In the genomic region with DNA sequence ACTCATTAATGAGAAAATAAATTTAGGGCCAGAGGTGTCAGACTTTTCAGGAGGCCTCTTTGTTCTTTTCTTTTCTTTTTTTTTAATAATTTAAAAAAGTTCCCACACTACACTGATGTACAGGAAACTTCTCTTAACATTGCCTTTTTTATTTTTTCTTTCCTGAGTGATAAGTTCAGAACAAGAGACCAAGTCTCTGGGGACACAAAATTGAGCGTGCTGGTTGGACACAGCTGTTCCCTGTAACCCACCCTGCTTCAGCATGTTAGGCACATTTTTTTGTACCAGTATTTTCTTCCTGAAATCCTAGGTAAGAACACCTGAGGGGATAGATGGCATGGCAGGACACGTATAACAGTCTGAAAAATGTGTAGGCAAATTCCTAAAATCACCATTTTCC, we compare ENCODE assay signal across 25 cellular contexts. TPM values are rescaled to one million over a fixed set of nuclear protein-coding genes. Genes with fewer than 3 reads are reported as not detected.
DNase-seq lines count a peak whose midpoint lies in the region; ATAC-seq and TF ChIP-seq lines count a peak whose summit lies in the region.
"Had no signal": no experiment of that assay in that cellular context is flagged by ENCODE, and none has a peak within 500 bp of the region (broad histone marks: within the 10 kb centered on the region; RNA-seq: fewer than 3 reads in every experiment).

No MANE protein-coding gene starts in this region.

- H3K4me2 ChIP-seq in GM23338, result peak overlapping the region; percentile 13; the same call in 1 of the 2 replicates

- H3K9me3 Mint-ChIP-seq in GM23338, result no peaks in the 10 kb centered on the region
- no peaks in the 10 kb centered on the region for H3K9me3 Mint-ChIP-seq in activated CD4-positive, alpha-beta memory T cell treated with anti-CD3 and anti-CD28 coated beads, Interleukin-2, amount 10 ng/mL, durations not matched to agents 7 days and 5 days
- H3K9me3 Mint-ChIP-seq: activated naive CD8-positive, alpha-beta T cell treated with anti-CD3 and anti-CD28 coated beads, Interleukin-2, amount 50 U/mL, for 24 hours; IgD-negative memory B cell; T-cell had no signal

- no peaks in the 10 kb centered on the region for H3K9me2 ChIP-seq in GM23338 (ENCODE audit: insufficient read depth)

- POLR2A ChIA-PET in activated CD4-positive, alpha-beta memory T cell treated with anti-CD3 and anti-CD28 coated beads, Interleukin-2, amount 10 ng/mL, durations not matched to agents 7 days and 5 days (lab: Charles Lee), result no interaction called here

- peaks cover 14% of the 10 kb centered on the region for H3K27me3 Mint-ChIP-seq in GM23338 (ENCODE audit: insufficient read depth, low read depth, poor library complexity)
- no peaks in the 10 kb centered on the region for H3K27me3 Mint-ChIP-seq in activated CD4-positive, alpha-beta memory T cell treated with anti-CD3 and anti-CD28 coated beads, Interleukin-2, amount 10 ng/mL, durations not matched to agents 7 days and 5 days
- H3K27me3 Mint-ChIP-seq: CD4-positive, CD25-positive, alpha-beta regulatory T cell; T-cell had no signal

- no peak overlapping the region for H3K4me3 Mint-ChIP-seq in GM23338
- H3K4me3 Mint-ChIP-seq in activated CD4-positive, alpha-beta memory T cell treated with anti-CD3 and anti-CD28 coated beads, Interleukin-2, amount 10 ng/mL, durations not matched to agents 7 days and 5 days, result no peak overlapping the region
- H3K4me3 Mint-ChIP-seq: activated naive CD8-positive, alpha-beta T cell treated with anti-CD3 and anti-CD28 coated beads, Interleukin-2, amount 50 U/mL, for 24 hours; CD4-positive, CD25-positive, alpha-beta regulatory T cell; IgD-negative memory B cell; T-cell had no signal

- TF ChIP-seq POLR2A in gastrocnemius medialis (IDR thresholded peaks at IDR 0.05), result no peak

- H3K9me3 ChIP-seq in ascending aorta (no peaks in the 10 kb centered on the region), gastrocnemius medialis (no peaks in the 10 kb centered on the region)
- H3K9me3 ChIP-seq: mucosa of descending colon, stomach had no signal

- H3F3A ChIP-seq in GM23338 (replicated peaks; ENCODE audit: low read depth), result no peaks in the 10 kb centered on the region; the same call in 1 of the 2 replicates

- in situ Hi-C loops in gastrocnemius medialis (cut with MboI; ENCODE audit: low sequenced_read_pairs in 4 of 4), result loop anchor here in 1 of 4 donors (10.0 kb wide), 1 partner anchor 56 kb away; no protein-coding TSS in a partner anchor

- H3K36me3 ChIP-seq in GM23338 (ENCODE audit: insufficient read depth) (no peaks in the 10 kb centered on the region), ascending aorta (no peaks in the 10 kb centered on the region), gastrocnemius medialis (no peaks in the 10 kb centered on the region)
- H3K36me3 ChIP-seq: stomach had no signal

- intact Hi-C loops in ascending aorta (cut with DNase I) (loop anchor here (5.0 kb wide), 1 partner anchor 308 kb away; no protein-coding TSS in a partner anchor), left ventricle myocardium superior (cut with micrococcal nuclease) (no loop called here), gastrocnemius medialis (cut with DNase I; ENCODE audit: low total_unique reads) (loop anchor here (10.0 kb wide), 1 partner anchor 466 kb away; no protein-coding TSS in a partner anchor)

- H3K4me3 ChIP-seq in GM23338 (no peak overlapping the region), ascending aorta (no peak overlapping the region), gastrocnemius medialis (no peak overlapping the region)
- H3K4me3 ChIP-seq: dorsolateral prefrontal cortex, GM12878, mucosa of descending colon, stomach had no signal

- H3K27ac ChIP-seq in GM23338 (ENCODE audit: low read depth) (peak overlapping the region; percentile 60), ascending aorta (peak overlapping the region; percentile 82 to 83), gastrocnemius medialis (peak overlapping the region; percentile 78 to 85 (median 82))
- H3K27ac ChIP-seq: HL-60 had no signal

- H4K20me1 ChIP-seq in GM23338 (replicated peaks; ENCODE audit: insufficient read depth), result peaks cover 28% of the 10 kb centered on the region

- H3K4me1 Mint-ChIP-seq in GM23338, result peaks cover 93% of the 10 kb centered on the region
- H3K4me1 Mint-ChIP-seq in activated CD4-positive, alpha-beta memory T cell treated with anti-CD3 and anti-CD28 coated beads, Interleukin-2, amount 10 ng/mL, durations not matched to agents 7 days and 5 days, result no peaks in the 10 kb centered on the region
- H3K4me1 Mint-ChIP-seq: activated naive CD8-positive, alpha-beta T cell treated with anti-CD3 and anti-CD28 coated beads, Interleukin-2, amount 50 U/mL, for 24 hours; CD4-positive, CD25-positive, alpha-beta regulatory T cell; IgD-negative memory B cell; T-cell had no signal

- H2AFZ ChIP-seq in GM23338, result no peak overlapping the region

- peaks cover 100% of the 10 kb centered on the region for H3K79me2 ChIP-seq in GM23338 (replicated peaks; ENCODE audit: insufficient read depth)

- H3K27me3 ChIP-seq in GM23338 (ENCODE audit: insufficient read depth), result no peaks in the 10 kb centered on the region
- no peaks in the 10 kb centered on the region for H3K27me3 ChIP-seq in ascending aorta
- no peaks in the 10 kb centered on the region for H3K27me3 ChIP-seq in gastrocnemius medialis
- H3K27me3 ChIP-seq: dorsolateral prefrontal cortex, stomach had no signal

- peaks cover 18% of the 10 kb centered on the region for H3K36me3 Mint-ChIP-seq in GM23338 (ENCODE audit: low read depth)
- H3K36me3 Mint-ChIP-seq in activated CD4-positive, alpha-beta memory T cell treated with anti-CD3 and anti-CD28 coated beads, Interleukin-2, amount 10 ng/mL, durations not matched to agents 7 days and 5 days (ENCODE audit: low read depth), result no peaks in the 10 kb centered on the region
- H3K36me3 Mint-ChIP-seq: CD4-positive, CD25-positive, alpha-beta regulatory T cell; IgD-negative memory B cell; T-cell had no signal

- no peak overlapping the region for H3K27ac Mint-ChIP-seq in GM23338
- H3K27ac Mint-ChIP-seq in activated CD4-positive, alpha-beta memory T cell treated with anti-CD3 and anti-CD28 coated beads, Interleukin-2, amount 10 ng/mL, durations not matched to agents 7 days and 5 days, result no peak overlapping the region
- H3K27ac Mint-ChIP-seq: activated naive CD8-positive, alpha-beta T cell treated with anti-CD3 and anti-CD28 coated beads, Interleukin-2, amount 50 U/mL, for 24 hours; CD4-positive, CD25-positive, alpha-beta regulatory T cell; IgD-negative memory B cell; T-cell had no signal

- TF ChIP-seq CTCF in GM23338 (conservative IDR thresholded peaks at IDR 0.05; ENCODE audit: low read depth in 2 of 2), result no peak
- TF ChIP-seq CTCF in ascending aorta (IDR thresholded peaks at IDR 0.05), result no peak
- TF ChIP-seq CTCF in gastrocnemius medialis (IDR thresholded peaks at IDR 0.05 in 4 of 5, conservative IDR thresholded peaks at IDR 0.05 in 1 of 5), result no peak

- CTCF ChIA-PET in activated CD4-positive, alpha-beta memory T cell treated with anti-CD3 and anti-CD28 coated beads, Interleukin-2, amount 10 ng/mL, durations not matched to agents 7 days and 5 days (lab: Charles Lee), result no interaction called here

- DNase-seq in GM23338 (ENCODE audit: low spot score) (no peak), ascending aorta (ENCODE audit: low spot score in 2 of 2) (no peak), left ventricle myocardium superior (no peak), gastrocnemius medialis (no peak), LoVo (ENCODE audit: low spot score) (no peak), putamen (ENCODE audit: low spot score) (no peak)
- DNase-seq in activated CD4-positive, alpha-beta memory T cell treated with anti-CD3 and anti-CD28 coated beads, Interleukin-2, amount 10 ng/mL, durations not matched to agents 7 days and 5 days, result no peak
- DNase-seq: activated CD4-positive, alpha-beta T cell treated with anti-CD3 and anti-CD28 coated beads for 48 hours; activated effector memory CD4-positive, alpha-beta T cell treated with Interleukin-2 at 50 U/mL for 16 hours; activated naive CD8-positive, alpha-beta T cell treated with anti-CD3 and anti-CD28 coated beads, Interleukin-2, amount 50 U/mL, for 24 hours; CD4-positive, CD25-positive, alpha-beta regulatory T cell; dorsolateral prefrontal cortex; left colon; MM.1S; mucosa of descending colon; NCI-H187 treated with DMSO at 0.1 percent for 48 hours; NCI-H510A treated with DMSO at 0.1 percent for 48 hours; occipital lobe; RPMI8226; stomach; T-cell had no signal

- ATAC-seq in GM23338, result no peak
- peak; percentile 35 for ATAC-seq in left ventricle myocardium superior
- no peak for ATAC-seq in gastrocnemius medialis
- ATAC-seq in GM21619 (IDR thresholded peaks at IDR 0.05; ENCODE audit: unreplicated experiment), result no peak
- ATAC-seq: activated naive CD8-positive, alpha-beta T cell treated with anti-CD3 and anti-CD28 coated beads, Interleukin-2, amount 50 U/mL, for 24 hours; GM12878; left colon; mucosa of descending colon; T-cell had no signal

- peaks cover 91% of the 10 kb centered on the region for H3K4me1 ChIP-seq in GM23338 (ENCODE audit: insufficient read depth)
- peaks cover 8 to 34% of the 10 kb centered on the region in 2 donors for H3K4me1 ChIP-seq in ascending aorta
- H3K4me1 ChIP-seq in gastrocnemius medialis, result peaks cover 65 to 90% of the 10 kb centered on the region in 2 donors

RNA-seq across cellular contexts. Expression of a gene that starts 50.1 kb away (rescaled TPM):
- 84.2 and 104 TPM in 2 replicates for total RNA-seq in GM23338 (2014; rRNA removed; shearing (Covaris generic))
- polyA plus RNA-seq in GM23338 (2016; fragmentation: Nextera tagmentation; extraction: Ambion mirVana), result 39.3 and 40.0 TPM in 2 replicates
- total RNA-seq in ascending aorta (37.4 TPM), left ventricle myocardium superior (69.6 TPM), gastrocnemius medialis (10 to 100 TPM; 21.7 to 36.5 (median 29.0) TPM)
- under 1 TPM; 0.18 to 0.23 TPM for total RNA-seq in activated CD4-positive, alpha-beta memory T cell treated with anti-CD3 and anti-CD28 coated beads, Interleukin-2, amount 10 ng/mL, durations not matched to agents 7 days and 5 days

Comparison
In these comparisons a context has a peak if more than half of its experiments do, and no peak if none do; other contexts are left out.
1. RNA of a gene that starts 50.1 kb away (total RNA-seq): 84.2 to 104 TPM in GM23338, 69.6 TPM in left ventricle myocardium superior (single experiment), 37.4 TPM in ascending aorta (single experiment) and 21.7 to 36.5 TPM in gastrocnemius medialis; 0.18 to 0.23 TPM in activated CD4-positive, alpha-beta memory T cell treated with anti-CD3 and anti-CD28 coated beads, Interleukin-2, amount 10 ng/mL, durations not matched to agents 7 days and 5 days; every median in the first group is over 10 times any median in the second.
2. Peak in every context shown above with its lines, with median percentiles within 50 percentile points of each other: H3K27ac ChIP-seq.